In the genomic region with DNA sequence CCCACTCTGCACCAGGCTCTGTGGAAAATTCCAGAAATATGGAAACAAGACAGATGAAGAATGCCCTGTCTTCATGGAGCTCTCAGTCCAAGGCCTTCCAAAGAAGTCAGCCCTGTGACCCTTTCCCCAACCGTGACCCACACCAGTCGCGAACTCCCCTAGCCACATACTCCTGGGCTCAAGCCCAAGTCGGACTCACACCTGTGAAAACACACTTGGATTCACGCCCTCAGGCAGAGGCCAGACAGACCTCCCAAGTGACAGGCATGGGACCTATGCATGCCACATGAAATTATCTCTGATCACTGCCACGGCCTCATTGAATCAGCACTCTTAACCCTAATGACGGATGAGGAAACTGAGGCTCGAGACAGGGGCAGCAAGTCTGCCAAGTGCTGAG, we compare ENCODE assay signal across 1 cellular context.
TF ChIP-seq lines count a peak whose summit lies in the region.

No MANE protein-coding gene starts in this region.

TF ChIP-seq in IMR-90, 13 proteins besides CTCF, POLR2A, EP300 and RAD21:
- TF ChIP-seq CHD1 (IDR thresholded peaks at IDR 0.05; ENCODE audit: low read depth, low read length), result no peak
- no peak for TF ChIP-seq MXI1 (IDR thresholded peaks at IDR 0.05; ENCODE audit: borderline replicate concordance, low read depth, low read length)
- TF ChIP-seq SMC3 (IDR thresholded peaks at IDR 0.05; ENCODE audit: low read depth, low read length), result no peak
- no peak for TF ChIP-seq CEBPB (IDR thresholded peaks at IDR 0.05; ENCODE audit: low read depth, low read length)
- TF ChIP-seq MAZ (IDR thresholded peaks at IDR 0.05; ENCODE audit: borderline replicate concordance, low read depth, low read length), result no peak
- no peak for TF ChIP-seq MAFK (IDR thresholded peaks at IDR 0.05; ENCODE audit: low read depth, low read length)
- no peak for TF ChIP-seq RFX5 (IDR thresholded peaks at IDR 0.05; ENCODE audit: low read depth, low read length)
- no peak for TF ChIP-seq BHLHE40 (IDR thresholded peaks at IDR 0.05; ENCODE audit: low read depth, low read length)
- no peak for TF ChIP-seq NFE2L2 (IDR thresholded peaks at IDR 0.05; ENCODE audit: low read depth, low read length)
- TF ChIP-seq, protein P1, sequence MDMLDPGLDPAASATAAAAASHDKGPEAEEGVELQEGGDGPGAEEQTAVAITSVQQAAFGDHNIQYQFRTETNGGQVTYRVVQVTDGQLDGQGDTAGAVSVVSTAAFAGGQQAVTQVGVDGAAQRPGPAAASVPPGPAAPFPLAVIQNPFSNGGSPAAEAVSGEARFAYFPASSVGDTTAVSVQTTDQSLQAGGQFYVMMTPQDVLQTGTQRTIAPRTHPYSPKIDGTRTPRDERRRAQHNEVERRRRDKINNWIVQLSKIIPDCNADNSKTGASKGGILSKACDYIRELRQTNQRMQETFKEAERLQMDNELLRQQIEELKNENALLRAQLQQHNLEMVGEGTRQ (IDR thresholded peaks at IDR 0.05; ENCODE audit: low read depth, low read length), result no peak
- TF ChIP-seq RCOR1 (IDR thresholded peaks at IDR 0.05; ENCODE audit: insufficient replicate concordance, low read length), result no peak
- no peak for TF ChIP-seq FOS (IDR thresholded peaks at IDR 0.05; ENCODE audit: low read depth, low read length)
